In the genomic region with DNA sequence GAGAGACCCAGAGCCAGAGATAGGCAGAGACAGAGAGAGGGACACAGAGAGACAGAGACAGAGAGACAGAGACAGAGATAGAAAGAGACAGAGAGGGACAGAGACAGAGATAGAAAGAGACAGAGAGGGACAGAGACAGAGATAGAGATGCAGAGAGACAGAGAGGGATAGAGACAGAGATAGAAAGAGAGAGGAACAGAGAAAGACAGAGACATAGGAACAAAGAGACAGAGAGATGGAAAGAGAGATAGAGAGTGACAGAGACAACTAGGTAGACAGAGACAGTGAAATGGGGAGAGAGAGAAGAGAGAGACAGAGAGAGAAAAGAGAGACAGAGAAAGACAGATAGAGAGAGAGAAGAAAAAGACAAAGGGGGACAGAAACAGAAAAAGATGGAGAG, we compare ENCODE assay signal across 34 cellular contexts.
"Had no signal": no experiment of that assay in that cellular context is flagged by ENCODE, and none has a peak within 500 bp of the region (broad histone marks: within the 10 kb centered on the region; RNA-seq: fewer than 3 reads in every experiment).

No MANE protein-coding gene starts in this region.

- FAIRE-seq: bronchial epithelial cell, TTC549 had no signal

- H3K4me3 ChIP-seq: ascending aorta, cardiac muscle cell had no signal

- H3K27ac Mint-ChIP-seq: activated B cell treated with CpG ODN at 0.5 μM for 24 hours; activated CD4-positive, alpha-beta memory T cell treated with anti-CD3 and anti-CD28 coated beads, Interleukin-2, amount 10 ng/mL, durations not matched to agents 7 days and 5 days; activated CD4-positive, alpha-beta T cell treated with anti-CD3 and anti-CD28 coated beads, Interleukin-2, amount 10 ng/mL, durations not matched to agents 7 days and 5 days; activated CD8-positive, alpha-beta T cell treated with anti-CD3 and anti-CD28 coated beads, Interleukin-2, amount 10 ng/mL, durations not matched to agents 7 days and 5 days; activated naive CD4-positive, alpha-beta T cell treated with anti-CD3 and anti-CD28 coated beads, Interleukin-2, amount 10 ng/mL, durations not matched to agents 7 days and 5 days; activated naive CD4-positive, alpha-beta T cell treated with anti-CD3 and anti-CD28 coated beads, Interleukin-2, amount 50 U/mL, for 24 hours; activated naive CD8-positive, alpha-beta T cell; activated naive CD8-positive, alpha-beta T cell treated with anti-CD3 and anti-CD28 coated beads, Interleukin-2, amount 10 ng/mL, durations not matched to agents 7 days and 5 days; activated naive CD8-positive, alpha-beta T cell treated with anti-CD3 and anti-CD28 coated beads, Interleukin-2, amount 50 U/mL, for 24 hours; activated T-cell treated with anti-CD3 and anti-CD28 coated beads, Interleukin-2, amount 50 U/mL, for 24 hours; activated T-helper 2 cell treated with anti-CD3 and anti-CD28 coated beads, Interferon-gamma antibody, Interleukin-2, Interleukin-4, amounts not matched to agents 10 μg/mL and 5 μg/mL and 100 μg/mL, durations not matched to agents 14 hours and 24 hours and 36 hours; brain; T-helper 1 cell treated with Interleukin-12 subunit alpha and Interleukin-12 subunit beta and Interleukin-4 antibody, amounts not matched to agents 30 μg/mL and 1 μg/mL, for 36 hours; T-helper 2 cell treated with Interferon-gamma antibody and Interleukin-4, amounts not matched to agents 5 μg/mL and 100 μg/mL, for 36 hours had no signal

- DNase-seq: activated B cell treated with CpG ODN at 0.5 μM for 24 hours; activated CD4-positive, alpha-beta memory T cell treated with anti-CD3 and anti-CD28 coated beads, Interleukin-2, amount 10 ng/mL, durations not matched to agents 7 days and 5 days; activated CD4-positive, alpha-beta T cell treated with anti-CD3 and anti-CD28 coated beads for 48 hours; activated CD4-positive, alpha-beta T cell treated with anti-CD3 and anti-CD28 coated beads, Interleukin-2, amount 10 ng/mL, durations not matched to agents 7 days and 5 days; activated CD4-positive, alpha-beta T cell treated with anti-CD3 and anti-CD28 coated beads, Interleukin-2, amount 50 U/mL, for 48 hours; activated CD4-positive, CD25-positive, alpha-beta regulatory T cell treated with anti-CD3 and anti-CD28 coated beads, Interleukin-2, amount 50 U/mL, for 72 hours; activated CD8-positive, alpha-beta memory T cell treated with anti-CD3 and anti-CD28 coated beads, Interleukin-2, amount 50 U/mL, for 48 hours; activated CD8-positive, alpha-beta T cell treated with anti-CD3 and anti-CD28 coated beads, Interleukin-2, amount 10 ng/mL, durations not matched to agents 7 days and 5 days; activated effector memory CD4-positive, alpha-beta T cell treated with Interleukin-2 at 50 U/mL for 16 hours; activated gamma-delta T cell; activated naive CD4-positive, alpha-beta T cell treated with anti-CD3 and anti-CD28 coated beads, Interleukin-2, amount 10 ng/mL, durations not matched to agents 7 days and 5 days; activated naive CD4-positive, alpha-beta T cell treated with Interleukin-2 at 50 U/mL for 16 hours; activated naive CD8-positive, alpha-beta T cell treated with anti-CD3 and anti-CD28 coated beads, Interleukin-2, amount 10 ng/mL, durations not matched to agents 7 days and 5 days; activated naive CD8-positive, alpha-beta T cell treated with anti-CD3 and anti-CD28 coated beads, Interleukin-2, amount 50 U/mL, for 24 hours; activated T-cell treated with anti-CD3 and anti-CD28 coated beads, Interleukin-2, amount 50 U/mL, for 24 hours; activated T-cell treated with anti-CD3 and anti-CD28 coated beads, Interleukin-2, amount 50 U/mL, for 48 hours; amygdala; anterior cingulate cortex; cerebellar nuclear complex; T-helper 1 cell; T-helper 2 cell; T-helper 9 cell had no signal

- H3K27ac ChIP-seq: ascending aorta, cardiac muscle cell, VCaP had no signal

- H3K36me3 ChIP-seq: ascending aorta, cardiac muscle cell had no signal

- H3K4me1 Mint-ChIP-seq: activated B cell treated with CpG ODN at 0.5 μM for 24 hours; activated CD4-positive, alpha-beta memory T cell treated with anti-CD3 and anti-CD28 coated beads, Interleukin-2, amount 10 ng/mL, durations not matched to agents 7 days and 5 days; activated CD4-positive, alpha-beta T cell treated with anti-CD3 and anti-CD28 coated beads, Interleukin-2, amount 10 ng/mL, durations not matched to agents 7 days and 5 days; activated naive CD4-positive, alpha-beta T cell treated with anti-CD3 and anti-CD28 coated beads, Interleukin-2, amount 10 ng/mL, durations not matched to agents 7 days and 5 days; activated naive CD4-positive, alpha-beta T cell treated with anti-CD3 and anti-CD28 coated beads, Interleukin-2, amount 50 U/mL, for 24 hours; activated naive CD8-positive, alpha-beta T cell treated with anti-CD3 and anti-CD28 coated beads, Interleukin-2, amount 10 ng/mL, durations not matched to agents 7 days and 5 days; activated naive CD8-positive, alpha-beta T cell treated with anti-CD3 and anti-CD28 coated beads, Interleukin-2, amount 50 U/mL, for 24 hours; central memory CD8-positive, alpha-beta T cell had no signal

- H3K27me3 ChIP-seq: ascending aorta had no signal

- H3K4me1 ChIP-seq: ascending aorta had no signal

- ATAC-seq: activated CD8-positive, alpha-beta T cell treated with anti-CD3 and anti-CD28 coated beads, Interleukin-2, amount 10 ng/mL, durations not matched to agents 7 days and 5 days; activated naive CD8-positive, alpha-beta T cell treated with anti-CD3 and anti-CD28 coated beads, Interleukin-2, amount 50 U/mL, for 24 hours had no signal

- H3K9me3 Mint-ChIP-seq: activated B cell treated with CpG ODN at 0.5 μM for 24 hours; activated CD4-positive, alpha-beta memory T cell treated with anti-CD3 and anti-CD28 coated beads, Interleukin-2, amount 10 ng/mL, durations not matched to agents 7 days and 5 days; activated CD4-positive, alpha-beta T cell treated with anti-CD3 and anti-CD28 coated beads, Interleukin-2, amount 10 ng/mL, durations not matched to agents 7 days and 5 days; activated naive CD4-positive, alpha-beta T cell treated with anti-CD3 and anti-CD28 coated beads, Interleukin-2, amount 10 ng/mL, durations not matched to agents 7 days and 5 days; activated naive CD4-positive, alpha-beta T cell treated with anti-CD3 and anti-CD28 coated beads, Interleukin-2, amount 50 U/mL, for 24 hours; activated naive CD8-positive, alpha-beta T cell treated with anti-CD3 and anti-CD28 coated beads, Interleukin-2, amount 10 ng/mL, durations not matched to agents 7 days and 5 days; activated naive CD8-positive, alpha-beta T cell treated with anti-CD3 and anti-CD28 coated beads, Interleukin-2, amount 50 U/mL, for 24 hours; activated T-cell treated with anti-CD3 and anti-CD28 coated beads, Interleukin-2, amount 50 U/mL, for 24 hours; activated T-helper 2 cell treated with anti-CD3 and anti-CD28 coated beads, Interferon-gamma antibody, Interleukin-2, Interleukin-4, amounts not matched to agents 10 μg/mL and 5 μg/mL and 100 μg/mL, durations not matched to agents 14 hours and 24 hours and 36 hours; brain; central memory CD8-positive, alpha-beta T cell; T-helper 1 cell treated with Interleukin-12 subunit alpha and Interleukin-12 subunit beta and Interleukin-4 antibody, amounts not matched to agents 30 μg/mL and 1 μg/mL, for 36 hours; T-helper 2 cell treated with Interferon-gamma antibody and Interleukin-4, amounts not matched to agents 5 μg/mL and 100 μg/mL, for 36 hours had no signal

- H3K4me3 Mint-ChIP-seq: activated B cell treated with CpG ODN at 0.5 μM for 24 hours; activated CD4-positive, alpha-beta memory T cell treated with anti-CD3 and anti-CD28 coated beads, Interleukin-2, amount 10 ng/mL, durations not matched to agents 7 days and 5 days; activated CD4-positive, alpha-beta T cell treated with anti-CD3 and anti-CD28 coated beads, Interleukin-2, amount 10 ng/mL, durations not matched to agents 7 days and 5 days; activated CD8-positive, alpha-beta T cell treated with anti-CD3 and anti-CD28 coated beads, Interleukin-2, amount 10 ng/mL, durations not matched to agents 7 days and 5 days; activated naive CD4-positive, alpha-beta T cell treated with anti-CD3 and anti-CD28 coated beads, Interleukin-2, amount 10 ng/mL, durations not matched to agents 7 days and 5 days; activated naive CD4-positive, alpha-beta T cell treated with anti-CD3 and anti-CD28 coated beads, Interleukin-2, amount 50 U/mL, for 24 hours; activated naive CD8-positive, alpha-beta T cell; activated naive CD8-positive, alpha-beta T cell treated with anti-CD3 and anti-CD28 coated beads, Interleukin-2, amount 10 ng/mL, durations not matched to agents 7 days and 5 days; activated naive CD8-positive, alpha-beta T cell treated with anti-CD3 and anti-CD28 coated beads, Interleukin-2, amount 50 U/mL, for 24 hours; activated T-cell treated with anti-CD3 and anti-CD28 coated beads, Interleukin-2, amount 50 U/mL, for 24 hours; brain; central memory CD8-positive, alpha-beta T cell; T-helper 1 cell treated with Interleukin-12 subunit alpha and Interleukin-12 subunit beta and Interleukin-4 antibody, amounts not matched to agents 30 μg/mL and 1 μg/mL, for 36 hours; T-helper 2 cell treated with Interferon-gamma antibody and Interleukin-4, amounts not matched to agents 5 μg/mL and 100 μg/mL, for 36 hours had no signal

- H3K36me3 Mint-ChIP-seq: activated naive CD4-positive, alpha-beta T cell treated with anti-CD3 and anti-CD28 coated beads, Interleukin-2, amount 10 ng/mL, durations not matched to agents 7 days and 5 days; activated naive CD4-positive, alpha-beta T cell treated with anti-CD3 and anti-CD28 coated beads, Interleukin-2, amount 50 U/mL, for 24 hours; activated naive CD8-positive, alpha-beta T cell; activated naive CD8-positive, alpha-beta T cell treated with anti-CD3 and anti-CD28 coated beads, Interleukin-2, amount 10 ng/mL, durations not matched to agents 7 days and 5 days; brain had no signal

- H3K9me3 ChIP-seq: ascending aorta had no signal
